ENCODE assay signal across 21 cellular contexts in the genomic region with DNA sequence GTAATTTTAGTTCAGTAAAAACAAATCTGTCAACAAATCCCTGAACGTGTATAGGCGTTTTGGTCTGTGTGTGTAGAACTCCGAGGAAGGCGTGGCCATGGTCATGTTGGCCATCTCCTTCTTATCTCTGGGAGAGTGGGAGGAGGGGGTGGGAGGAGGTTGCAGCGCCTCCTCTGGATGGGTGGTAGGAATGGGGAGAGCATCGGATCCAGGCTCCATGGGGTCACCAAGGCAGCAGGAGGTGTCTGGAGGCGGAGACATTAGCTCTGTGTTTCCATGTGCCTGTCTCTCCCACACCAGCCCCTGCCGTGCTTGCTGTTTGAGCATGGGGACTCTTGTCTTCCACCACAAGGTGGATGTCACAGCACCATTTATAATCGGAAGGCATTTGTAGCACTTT. TPM values are rescaled to one million over a fixed set of nuclear protein-coding genes. Genes with fewer than 3 reads are reported as not detected.
DNase-seq lines count a peak whose midpoint lies in the region; TF ChIP-seq lines count a peak whose summit lies in the region.
"Had no signal": no experiment of that assay in that cellular context is flagged by ENCODE, and none has a peak within 500 bp of the region (broad histone marks: within the 10 kb centered on the region; RNA-seq: fewer than 3 reads in every experiment).

No MANE protein-coding gene starts in this region.

- WGBS in adrenal gland, 4 donors = 74 to 87% (median 78%) methylated on average over 6 to 9 of the region's 9 CpGs

- no peaks in the 10 kb centered on the region for H3K9me3 ChIP-seq in HEK293 (ENCODE audit: control insufficient read depth, insufficient read depth, low read depth, low read length)
- no peaks in the 10 kb centered on the region for H3K9me3 ChIP-seq in adrenal gland (replicated peaks in 1 of 3)
- H3K9me3 ChIP-seq: ascending aorta, left lung, mucosa of descending colon had no signal

- H3K27me3 ChIP-seq in kidney epithelial cell (ENCODE audit: control insufficient read depth, insufficient read depth, low read length) (no peaks in the 10 kb centered on the region), adrenal gland (no peaks in the 10 kb centered on the region)
- H3K27me3 ChIP-seq: ascending aorta; BLaER1 treated with 17β-estradiol and CSF1 and Interleukin-3, amounts not matched to agents 10 nM and 100 nM; left lung had no signal

- intact Hi-C loops in adrenal gland (cut with DNase I) = no loop called here

- CTCF ChIA-PET in HEK293 (lab: Yijun Ruan, JAX) = no interaction called here

- H3K4me3 ChIP-seq in HEK293 (ENCODE audit: low read depth, low read length) = no peak overlapping the region
- H3K4me3 ChIP-seq in kidney epithelial cell (ENCODE audit: low read depth, low read length) = no peak overlapping the region
- no peak overlapping the region for H3K4me3 ChIP-seq in adrenal gland
- H3K4me3 ChIP-seq: ascending aorta; BLaER1 treated with 17β-estradiol and CSF1 and Interleukin-3, amounts not matched to agents 10 nM and 100 nM; left lung; mucosa of descending colon had no signal

- H3K4me1 ChIP-seq in HEK293 (ENCODE audit: control insufficient read depth, insufficient read depth, low read length) = no peaks in the 10 kb centered on the region
- no peaks in the 10 kb centered on the region for H3K4me1 ChIP-seq in adrenal gland (replicated peaks in 1 of 2)
- H3K4me1 ChIP-seq: ascending aorta; BLaER1 treated with 17β-estradiol and CSF1 and Interleukin-3, amounts not matched to agents 10 nM and 100 nM; left lung had no signal

- TF ChIP-seq CTCF in HEK293 (tag by site-specific recombination; IDR thresholded peaks at IDR 0.05) (no peak), kidney epithelial cell (IDR thresholded peaks at IDR 0.05; ENCODE audit: insufficient read depth, low read length, poor library complexity, severe bottlenecking) (peak; percentile 4), adrenal gland (IDR thresholded peaks at IDR 0.05) (no peak)

- DNase-seq in DMS 273 (lab: John Stamatoyannopoulos, UW; ENCODE audit: unreplicated experiment) = peak; percentile 8
- DNase-seq in DMS 273 treated with DMSO at 0.1 percent for 48 hours (lab: John Stamatoyannopoulos, UW) = no peak
- peak; percentile 32 for DNase-seq in SW480 (ENCODE audit: low spot score)
- DNase-seq in kidney epithelial cell (ENCODE audit: low read depth) = no peak
- DNase-seq in SHP77 (lab: John Stamatoyannopoulos, UW) = no peak
- DNase-seq in NCI-H128 (lab: John Stamatoyannopoulos, UW; ENCODE audit: unreplicated experiment) = no peak
- no peak for DNase-seq in adrenal gland
- DNase-seq: 8988T; activated CD4-positive, alpha-beta T cell treated with anti-CD3 and anti-CD28 coated beads, Interleukin-2, amount 50 U/mL, for 48 hours; activated naive CD4-positive, alpha-beta T cell treated with anti-CD3 and anti-CD28 coated beads for 36 hours; activated T-cell treated with anti-CD3 and anti-CD28 coated beads, Interleukin-2, amount 50 U/mL, for 1 hour; cerebellar nuclear complex; effector memory CD8-positive, alpha-beta T cell; left lung; mucosa of descending colon; NCI-H2081 treated with DMSO at 0.1 percent for 48 hours; NCI-H774; stimulated activated CD8-positive, alpha-beta memory T cell treated with anti-CD3 and anti-CD28 coated beads, Interleukin-4, amount 100 ng/mL, for 48 hours had no signal

- H3K27ac ChIP-seq in HEK293 (ENCODE audit: extremely low read depth, low read depth, low read length) (no peak overlapping the region), adrenal gland (no peak overlapping the region)
- H3K27ac ChIP-seq: ascending aorta; BLaER1 treated with 17β-estradiol and CSF1 and Interleukin-3, amounts not matched to agents 10 nM and 100 nM; left lung had no signal

- H3K36me3 ChIP-seq in HEK293 (ENCODE audit: control insufficient read depth in 2 of 2, insufficient read depth in 1 of 2, low read length in 2 of 2) (no peaks in the 10 kb centered on the region), kidney epithelial cell (ENCODE audit: control insufficient read depth, insufficient read depth, low read length) (no peaks in the 10 kb centered on the region), adrenal gland (replicated peaks in 1 of 2) (no peaks in the 10 kb centered on the region)
- H3K36me3 ChIP-seq: ascending aorta; BLaER1 treated with 17β-estradiol and CSF1 and Interleukin-3, amounts not matched to agents 10 nM and 100 nM; left lung had no signal

- no peak for TF ChIP-seq POLR2A in adrenal gland (IDR thresholded peaks at IDR 0.05)

- POLR2A ChIA-PET in HEK293 (lab: Yijun Ruan, JAX) = no interaction called here

TF ChIP-seq in HEK293, 187 proteins besides CTCF, POLR2A, EP300 and RAD21:
- peak; percentile 99 for TF ChIP-seq ZFHX2 (tag by site-specific recombination; conservative IDR thresholded peaks at IDR 0.05)
- TF ChIP-seq ZIC2 (tag by site-specific recombination; IDR thresholded peaks at IDR 0.05) = peak; percentile 44
- no peak for TF ChIP-seq ZBTB20 (tag by site-specific recombination; IDR thresholded peaks at IDR 0.05)
- TF ChIP-seq EGR2 (tag by site-specific recombination; IDR thresholded peaks at IDR 0.05; ENCODE audit: low read depth) = peak; percentile 91
- TF ChIP-seq, protein P1, sequence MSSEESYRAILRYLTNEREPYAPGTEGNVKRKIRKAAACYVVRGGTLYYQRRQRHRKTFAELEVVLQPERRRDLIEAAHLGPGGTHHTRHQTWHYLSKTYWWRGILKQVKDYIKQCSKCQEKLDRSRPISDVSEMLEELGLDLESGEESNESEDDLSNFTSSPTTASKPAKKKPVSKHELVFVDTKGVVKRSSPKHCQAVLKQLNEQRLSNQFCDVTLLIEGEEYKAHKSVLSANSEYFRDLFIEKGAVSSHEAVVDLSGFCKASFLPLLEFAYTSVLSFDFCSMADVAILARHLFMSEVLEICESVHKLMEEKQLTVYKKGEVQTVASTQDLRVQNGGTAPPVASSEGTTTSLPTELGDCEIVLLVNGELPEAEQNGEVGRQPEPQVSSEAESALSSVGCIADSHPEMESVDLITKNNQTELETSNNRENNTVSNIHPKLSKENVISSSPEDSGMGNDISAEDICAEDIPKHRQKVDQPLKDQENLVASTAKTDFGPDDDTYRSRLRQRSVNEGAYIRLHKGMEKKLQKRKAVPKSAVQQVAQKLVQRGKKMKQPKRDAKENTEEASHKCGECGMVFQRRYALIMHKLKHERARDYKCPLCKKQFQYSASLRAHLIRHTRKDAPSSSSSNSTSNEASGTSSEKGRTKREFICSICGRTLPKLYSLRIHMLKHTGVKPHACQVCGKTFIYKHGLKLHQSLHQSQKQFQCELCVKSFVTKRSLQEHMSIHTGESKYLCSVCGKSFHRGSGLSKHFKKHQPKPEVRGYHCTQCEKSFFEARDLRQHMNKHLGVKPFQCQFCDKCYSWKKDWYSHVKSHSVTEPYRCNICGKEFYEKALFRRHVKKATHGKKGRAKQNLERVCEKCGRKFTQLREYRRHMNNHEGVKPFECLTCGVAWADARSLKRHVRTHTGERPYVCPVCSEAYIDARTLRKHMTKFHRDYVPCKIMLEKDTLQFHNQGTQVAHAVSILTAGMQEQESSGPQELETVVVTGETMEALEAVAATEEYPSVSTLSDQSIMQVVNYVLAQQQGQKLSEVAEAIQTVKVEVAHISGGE (tag by site-specific recombination; conservative IDR thresholded peaks at IDR 0.05; ENCODE audit: low read depth) = no peak
- TF ChIP-seq, protein P2, sequence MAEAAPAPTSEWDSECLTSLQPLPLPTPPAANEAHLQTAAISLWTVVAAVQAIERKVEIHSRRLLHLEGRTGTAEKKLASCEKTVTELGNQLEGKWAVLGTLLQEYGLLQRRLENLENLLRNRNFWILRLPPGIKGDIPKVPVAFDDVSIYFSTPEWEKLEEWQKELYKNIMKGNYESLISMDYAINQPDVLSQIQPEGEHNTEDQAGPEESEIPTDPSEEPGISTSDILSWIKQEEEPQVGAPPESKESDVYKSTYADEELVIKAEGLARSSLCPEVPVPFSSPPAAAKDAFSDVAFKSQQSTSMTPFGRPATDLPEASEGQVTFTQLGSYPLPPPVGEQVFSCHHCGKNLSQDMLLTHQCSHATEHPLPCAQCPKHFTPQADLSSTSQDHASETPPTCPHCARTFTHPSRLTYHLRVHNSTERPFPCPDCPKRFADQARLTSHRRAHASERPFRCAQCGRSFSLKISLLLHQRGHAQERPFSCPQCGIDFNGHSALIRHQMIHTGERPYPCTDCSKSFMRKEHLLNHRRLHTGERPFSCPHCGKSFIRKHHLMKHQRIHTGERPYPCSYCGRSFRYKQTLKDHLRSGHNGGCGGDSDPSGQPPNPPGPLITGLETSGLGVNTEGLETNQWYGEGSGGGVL (tag by site-specific recombination; IDR thresholded peaks at IDR 0.05) = 0 out of 2 replicates have a peak, but pooled peaks have one; percentile 36

RNA-seq across cellular contexts. Expression of a gene that starts 34.5 kb away (rescaled TPM):
- 1.2 TPM in 1 of 2 replicates, not detected in the other for total RNA-seq in kidney epithelial cell
- not detected for total RNA-seq in adrenal gland
- under 1 TPM in 1 of 3 donors, not detected in 2; 0.34 TPM for polyA plus RNA-seq in adrenal gland
- total RNA-seq: activated naive CD4-positive, alpha-beta T cell treated with anti-CD3 and anti-CD28 coated beads for 36 hours; ascending aorta; left lung; mucosa of descending colon had no signal

Comparison
In these comparisons a context has a peak if more than half of its experiments do, and no peak if none do; other contexts are left out.
1. DNase-seq: peak in DMS 273 (single experiment) and SW480 (single experiment); none in DMS 273 treated with DMSO at 0.1 percent for 48 hours (single experiment), kidney epithelial cell (single experiment), SHP77 (0 of 2), NCI-H128 (single experiment) and adrenal gland (0 of 7).